Comparison of ENCODE assay signal across 8 cellular contexts in genomic region chrX:129843209-129843458, GRCh38. TPM values are rescaled to one million over a fixed set of nuclear protein-coding genes. Genes with fewer than 3 reads are reported as not detected.
DNase-seq lines count a peak whose midpoint lies in the region; ATAC-seq and TF ChIP-seq lines count a peak whose summit lies in the region.

No MANE protein-coding gene starts in this region.

- H3K27me3 ChIP-seq in HL-60 (ENCODE audit: insufficient read depth, poor library complexity, severe bottlenecking) (no peaks in the 10 kb centered on the region), breast epithelium (peaks cover 0 to 19% of the 10 kb centered on the region in 2 donors)

- ATAC-seq in HG03354 (IDR thresholded peaks at IDR 0.05; ENCODE audit: poor library complexity, severe bottlenecking, unreplicated experiment) = no peak

- intact Hi-C loops in breast epithelium (cut with DNase I; ENCODE audit: low total_unique reads) = no loop called here

- no peaks in the 10 kb centered on the region for H3K4me1 ChIP-seq in breast epithelium

- no peak for TF ChIP-seq CTCF in 22Rv1 (IDR thresholded peaks at IDR 0.05)
- no peak for TF ChIP-seq CTCF in HL-60 (IDR thresholded peaks at IDR 0.05; ENCODE audit: insufficient read depth, low read length)
- no peak for TF ChIP-seq CTCF in breast epithelium (IDR thresholded peaks at IDR 0.05)
- TF ChIP-seq CTCF in mesothelial cell of epicardium (IDR thresholded peaks at IDR 0.05; ENCODE audit: unreplicated experiment) = no peak

- H3K27ac Mint-ChIP-seq in mesothelial cell of epicardium = peak overlapping the region; percentile 31

- no peaks in the 10 kb centered on the region for H3K36me3 Mint-ChIP-seq in mesothelial cell of epicardium

- TF ChIP-seq POLR2A in breast epithelium (IDR thresholded peaks at IDR 0.05) = no peak

- H3K4me3 ChIP-seq in HL-60 (replicated peaks; ENCODE audit: insufficient read depth, low read length) = peak overlapping the region; percentile 88
- peak overlapping the region; percentile 68 to 72 (median 71) for H3K4me3 ChIP-seq in breast epithelium

- no peaks in the 10 kb centered on the region for H3K9me3 ChIP-seq in breast epithelium

- H3K36me3 ChIP-seq in breast epithelium = no peaks in the 10 kb centered on the region

- H3K4me3 Mint-ChIP-seq in mesothelial cell of epicardium = peak overlapping the region; percentile 84

- H3K27me3 Mint-ChIP-seq in mesothelial cell of epicardium (ENCODE audit: low read depth) = peaks cover 9% of the 10 kb centered on the region

- DNase-seq in HL-60 (ENCODE audit: low read depth in 1 of 2, low spot score in 1 of 2) (no peak), breast epithelium (ENCODE audit: low spot score in 2 of 2) (no peak), mesothelial cell of epicardium (ENCODE audit: low spot score in 2 of 2, unreplicated experiment in 2 of 2) (no peak), SHP77 treated with DMSO at 0.1 percent for 48 hours (lab: John Stamatoyannopoulos, UW) (no peak), DMS114 treated with DMSO at 0.1 percent for 48 hours (lab: John Stamatoyannopoulos, UW; ENCODE audit: unreplicated experiment) (no peak)
- DNase-seq in stimulated activated naive CD4-positive, alpha-beta T cell (lab: John Stamatoyannopoulos, UW) = no peak

- H3K27ac ChIP-seq in 22Rv1 (peak overlapping the region; percentile 72), HL-60 (replicated peaks) (no peak overlapping the region), breast epithelium (peak overlapping the region; percentile 81 to 82)

- peaks cover 4% of the 10 kb centered on the region for H3K9me3 Mint-ChIP-seq in mesothelial cell of epicardium

- peaks cover 15% of the 10 kb centered on the region for H3K4me1 Mint-ChIP-seq in mesothelial cell of epicardium

RNA-seq across cellular contexts. Expression of gene ZDHHC9, which starts 0.6 kb away (rescaled TPM):
- 10 to 100 TPM; 21.8 to 36.2 (median 34.4) TPM for total RNA-seq in breast epithelium
- 30.2 to 33.1 TPM (median 32.2 TPM) in 3 replicates for total RNA-seq in mesothelial cell of epicardium
